In the genomic region with DNA sequence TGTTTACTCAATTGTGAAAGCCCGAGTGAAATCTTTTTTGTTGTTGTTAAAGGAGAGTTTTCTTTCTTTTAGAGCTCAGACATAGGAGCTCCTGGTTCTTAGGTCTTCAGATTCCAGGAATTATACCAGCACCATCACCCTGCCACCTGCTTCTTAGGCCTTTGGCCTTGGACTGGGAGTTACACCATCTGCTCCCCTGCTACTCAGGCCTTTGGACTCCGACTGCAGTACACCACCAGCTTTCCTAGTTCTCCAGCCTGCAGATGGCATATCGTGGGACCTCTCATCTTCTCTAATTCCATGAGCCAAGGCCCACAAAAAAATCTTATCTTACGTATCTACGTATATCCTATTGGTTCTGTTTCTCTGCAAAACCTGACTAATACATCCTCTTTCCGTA, we compare ENCODE assay signal across 19 cellular contexts. TPM values are rescaled to one million over a fixed set of nuclear protein-coding genes. Genes with fewer than 3 reads are reported as not detected.
"Had no signal": no experiment of that assay in that cellular context is flagged by ENCODE, and none has a peak within 500 bp of the region (broad histone marks: within the 10 kb centered on the region; RNA-seq: fewer than 3 reads in every experiment).

No MANE protein-coding gene starts in this region.

- H3K4me3 ChIP-seq: coronary artery, lung, ovary, thoracic aorta, tibial nerve, upper lobe of left lung had no signal

- H3K36me3 ChIP-seq: ovary, thoracic aorta, tibial nerve, upper lobe of left lung had no signal

- H3K27ac ChIP-seq: coronary artery, ovary, thoracic aorta, tibial nerve, upper lobe of left lung had no signal

- ATAC-seq: effector memory CD8-positive, alpha-beta T cell; left colon; left ventricle myocardium superior; natural killer cell; sciatic nerve; stimulated activated memory B cell treated with anti-CD40 and anti-IgM and Interleukin-4, amounts not matched to agents 10 μg/mL and 1 μg/mL and 100 μg/mL, for 72 hours had no signal

- H3K27me3 ChIP-seq: ovary, tibial nerve, upper lobe of left lung had no signal

- H3K9me3 ChIP-seq: ovary had no signal

- H3K4me1 ChIP-seq: tibial nerve, upper lobe of left lung had no signal

- DNase-seq: effector memory CD8-positive, alpha-beta T cell; hypothalamus; immature natural killer cell; islet precursor cell; kidney glomerular epithelial cell; left colon; left ventricle myocardium superior; natural killer cell; occipital lobe; ovary; stimulated activated CD4-positive, alpha-beta T cell treated with anti-CD3 and anti-CD28 coated beads, Interleukin-4, amount 100 ng/mL, for 4 hours; upper lobe of left lung had no signal

RNA-seq across cellular contexts. Expression of gene TACC2, which starts 5.1 kb away (rescaled TPM):
- total RNA-seq: mononuclear cell, natural killer cell had no signal
- polyA plus RNA-seq: immature natural killer cell had no signal
